Comparison of ENCODE assay signal across 8 cellular contexts in the genomic region with DNA sequence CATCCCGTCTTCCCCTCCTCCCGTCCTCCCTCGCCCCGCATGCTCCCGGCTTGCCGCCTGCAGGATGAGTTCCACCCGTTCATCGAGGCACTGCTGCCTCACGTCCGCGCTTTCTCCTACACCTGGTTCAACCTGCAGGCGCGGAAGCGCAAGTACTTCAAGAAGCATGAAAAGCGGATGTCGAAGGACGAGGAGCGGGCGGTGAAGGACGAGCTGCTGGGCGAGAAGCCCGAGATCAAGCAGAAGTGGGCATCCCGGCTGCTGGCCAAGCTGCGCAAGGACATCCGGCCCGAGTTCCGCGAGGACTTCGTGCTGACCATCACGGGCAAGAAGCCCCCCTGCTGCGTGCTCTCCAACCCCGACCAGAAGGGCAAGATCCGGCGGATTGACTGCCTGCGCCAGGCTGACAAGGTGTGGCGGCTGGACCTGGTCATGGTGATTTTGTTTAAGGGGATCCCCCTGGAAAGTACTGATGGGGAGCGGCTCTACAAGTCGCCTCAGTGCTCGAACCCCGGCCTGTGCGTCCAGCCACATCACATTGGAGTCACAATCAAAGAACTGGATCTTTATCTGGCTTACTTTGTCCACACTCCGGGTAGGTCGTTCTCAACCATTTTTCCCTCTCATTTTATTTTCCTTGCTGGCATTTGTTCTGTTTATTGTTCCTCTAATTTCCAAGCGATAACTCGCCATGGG. TPM values are rescaled to one million over a fixed set of nuclear protein-coding genes. Genes with fewer than 3 reads are reported as not detected.
DNase-seq lines count a peak whose midpoint lies in the region; ATAC-seq and TF ChIP-seq lines count a peak whose summit lies in the region.

No MANE protein-coding gene starts in this region.

- DNase-seq in DMS79 (lab: John Stamatoyannopoulos, UW) (peak; percentile 61), T-helper 17 cell (no peak), left ventricle myocardium inferior (no peak), smooth muscle cell (lab: John Stamatoyannopoulos, UW; ENCODE audit: unreplicated experiment) (no peak), mesenteric fat pad (ENCODE audit: low spot score) (no peak), NCI-H2227 (lab: John Stamatoyannopoulos, UW; ENCODE audit: unreplicated experiment) (no peak), GM03348 (ENCODE audit: low spot score) (no peak), DMS 273 treated with DMSO at 0.1 percent for 48 hours (lab: John Stamatoyannopoulos, UW) (no peak)

- no peaks in the 10 kb centered on the region for H3F3A ChIP-seq in smooth muscle cell (ENCODE audit: low read depth)

- peak overlapping the region; percentile 83 for H3K4me2 ChIP-seq in smooth muscle cell

- H3K27me3 ChIP-seq in left ventricle myocardium inferior (ENCODE audit: low read depth) (no peaks in the 10 kb centered on the region), smooth muscle cell (ENCODE audit: low read depth) (peaks cover 100% of the 10 kb centered on the region)

- H3K36me3 ChIP-seq in left ventricle myocardium inferior (peaks cover 11% of the 10 kb centered on the region), smooth muscle cell (ENCODE audit: low read depth) (no peaks in the 10 kb centered on the region)

- H3K27ac ChIP-seq in left ventricle myocardium inferior (replicated peaks) (peak overlapping the region; percentile 94), smooth muscle cell (ENCODE audit: low read depth) (no peak overlapping the region)

- H3K9me3 ChIP-seq in T-helper 17 cell (ENCODE audit: control insufficient read depth, low read length, poor library complexity, severe bottlenecking) (no peaks in the 10 kb centered on the region), left ventricle myocardium inferior (replicated peaks) (no peaks in the 10 kb centered on the region), smooth muscle cell (replicated peaks; ENCODE audit: low read depth) (no peaks in the 10 kb centered on the region)

- peaks cover 64% of the 10 kb centered on the region for H3K27me3 Mint-ChIP-seq in T-helper 17 cell

- WGBS in smooth muscle cell (ENCODE audit: low lambda C conversion rate), result 16% methylated on average over 44 of the region's 45 CpGs

- H3K79me2 ChIP-seq in smooth muscle cell (ENCODE audit: low read depth), result no peaks in the 10 kb centered on the region

- peaks cover 53% of the 10 kb centered on the region for H4K20me1 ChIP-seq in smooth muscle cell (ENCODE audit: low read depth)

- peaks cover 100% of the 10 kb centered on the region for H3K4me1 ChIP-seq in left ventricle myocardium inferior
- peaks cover 15% of the 10 kb centered on the region for H3K4me1 ChIP-seq in smooth muscle cell (ENCODE audit: low read depth)

- H3K27ac Mint-ChIP-seq in T-helper 17 cell, result no peak overlapping the region

- peak overlapping the region; percentile 41 for H3K4me3 Mint-ChIP-seq in T-helper 17 cell

- TF ChIP-seq CTCF in left ventricle myocardium inferior (IDR thresholded peaks at IDR 0.05; ENCODE audit: borderline replicate concordance) (no peak), smooth muscle cell (IDR thresholded peaks at IDR 0.05; ENCODE audit: borderline replicate concordance, insufficient read depth, poor library complexity, severe bottlenecking) (no peak)

- no peak overlapping the region for H2AFZ ChIP-seq in smooth muscle cell (ENCODE audit: low read depth)

- no peak for ATAC-seq in T-helper 17 cell

- peaks cover 21% of the 10 kb centered on the region for H3K4me1 Mint-ChIP-seq in T-helper 17 cell

- intact Hi-C loops in left ventricle myocardium inferior (cut with micrococcal nuclease), result no loop called here

- peaks cover 10% of the 10 kb centered on the region for H3K36me3 Mint-ChIP-seq in T-helper 17 cell (ENCODE audit: low read depth)

- H3K9ac ChIP-seq in smooth muscle cell (ENCODE audit: low read depth), result no peak overlapping the region

- H3K4me3 ChIP-seq in left ventricle myocardium inferior, result peak overlapping the region; percentile 66
- peak overlapping the region; percentile 25 for H3K4me3 ChIP-seq in smooth muscle cell

RNA-seq across cellular contexts. Expression of gene NFIX, which starts 29.8 kb away (rescaled TPM):
- total RNA-seq in T-helper 17 cell (under 1 TPM; 0.75 to 0.86 TPM), left ventricle myocardium inferior (118 TPM), smooth muscle cell (2.3 TPM in 2 replicates), mesenteric fat pad (166 TPM)
- 1.8 and 1.9 TPM in 2 replicates for polyA plus RNA-seq in smooth muscle cell

RNA-seq across cellular contexts. Expression of gene DAND5, which starts 55.7 kb away (rescaled TPM):
- total RNA-seq in T-helper 17 cell (not detected), left ventricle myocardium inferior (12.7 TPM), smooth muscle cell (not detected in 2 replicates), mesenteric fat pad (not detected)
- polyA plus RNA-seq in smooth muscle cell, result 0.18 TPM in 1 of 2 replicates, not detected in the other

Comparison
In these comparisons a context has a peak if more than half of its experiments do, and no peak if none do; other contexts are left out.
1. RNA of gene NFIX, which starts 29.8 kb away (total RNA-seq): 166 TPM in mesenteric fat pad (single experiment) and 118 TPM in left ventricle myocardium inferior (single experiment); 2.3 TPM in smooth muscle cell and 0.75 to 0.86 TPM in T-helper 17 cell; every median in the first group is over 10 times any median in the second.
2. RNA of gene DAND5, which starts 55.7 kb away (total RNA-seq): 12.7 TPM in left ventricle myocardium inferior (single experiment); not detected in mesenteric fat pad (single experiment), not detected in T-helper 17 cell and not detected in smooth muscle cell; every median in the first group is over 10 times any median in the second.